Comparison of ENCODE assay signal across 26 cellular contexts in the genomic region with DNA sequence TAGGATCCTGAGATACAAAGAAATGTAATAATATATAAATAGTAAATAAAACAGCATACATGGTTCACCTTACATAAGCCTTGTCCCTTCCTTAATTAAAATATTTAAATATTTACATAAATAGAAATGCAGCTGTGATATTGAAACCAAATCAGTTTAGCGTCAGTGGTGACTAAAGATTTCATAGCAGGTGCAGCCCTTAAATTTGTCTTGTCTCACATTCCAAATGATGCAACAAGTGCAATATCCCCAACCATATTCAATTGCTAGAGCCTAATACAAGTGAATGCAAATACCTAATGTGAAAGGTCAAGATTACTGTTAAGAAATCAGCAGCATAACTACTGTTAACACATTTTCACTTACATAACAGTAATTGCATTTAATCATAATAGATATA.
"Had no signal": no experiment of that assay in that cellular context is flagged by ENCODE, and none has a peak within 500 bp of the region (broad histone marks: within the 10 kb centered on the region; RNA-seq: fewer than 3 reads in every experiment).

No MANE protein-coding gene starts in this region.

- DNase-seq: naive thymus-derived CD4-positive, alpha-beta T cell; natural killer cell; occipital lobe; ovary; posterior cingulate gyrus; psoas muscle; right cardiac atrium; right lobe of liver; sigmoid colon; spleen; stimulated activated CD4-positive, alpha-beta T cell treated with anti-CD3 and anti-CD28 coated beads, Interleukin-12 subunit alpha, Interleukin-12 subunit beta, amount 100 ng/mL, for 4 hours; stimulated activated CD4-positive, alpha-beta T cell treated with anti-CD3 and anti-CD28 coated beads, Interleukin-1b, Interleukin-23, amount 100 ng/mL, for 48 hours; stimulated activated CD4-positive, alpha-beta T cell treated with anti-CD3 and anti-CD28 coated beads, Interleukin-4, amount 100 ng/mL, for 1 hour; stimulated activated naive B cell treated with anti-CD40 and anti-IgM and Interleukin-4, amounts not matched to agents 10 μg/mL and 1 μg/mL and 100 μg/mL, for 72 hours; stimulated activated naive CD4-positive, alpha-beta T cell treated with Interleukin-2 at 50 U/mL for 16 hours; stomach; thyroid gland; upper lobe of right lung; uterus had no signal

- H3K4me1 ChIP-seq: neural progenitor cell, parathyroid adenoma, psoas muscle, right lobe of liver, sigmoid colon, spleen, stomach, thyroid gland, tibial nerve, upper lobe of right lung, uterus had no signal

- H2AFZ ChIP-seq: neural progenitor cell, parathyroid adenoma had no signal

- H3K4me3 ChIP-seq: neural progenitor cell, ovary, psoas muscle, right lobe of liver, sigmoid colon, skin epidermis, smooth muscle cell, spleen, stomach, thoracic aorta, thyroid gland, tibial nerve, upper lobe of right lung, uterus had no signal

- H3K27me3 ChIP-seq: neural progenitor cell, ovary, right lobe of liver, sigmoid colon, spleen, stomach, thyroid gland, tibial nerve, upper lobe of right lung, uterus had no signal

- H3K4me2 ChIP-seq: neural progenitor cell, smooth muscle cell had no signal

- ATAC-seq: naive thymus-derived CD4-positive, alpha-beta T cell; natural killer cell; right cardiac atrium; right lobe of liver; stimulated activated effector memory CD8-positive, alpha-beta T cell treated with anti-CD3 and anti-CD28 coated beads, Interleukin-12 subunit alpha, Interleukin-12 subunit beta, amount 100 ng/mL, for 72 hours; stimulated activated naive B cell treated with anti-CD40 and anti-IgM and Interleukin-4, amounts not matched to agents 10 μg/mL and 1 μg/mL and 100 μg/mL, for 72 hours; upper lobe of right lung had no signal

- H3K27ac ChIP-seq: neural progenitor cell, ovary, parathyroid adenoma, psoas muscle, right lobe of liver, sigmoid colon, skin epidermis, spleen, stomach, thoracic aorta, thyroid gland, tibial nerve, upper lobe of right lung, uterus had no signal

- H3K79me2 ChIP-seq: parathyroid adenoma had no signal

- H3K9me3 ChIP-seq: ovary, psoas muscle, right lobe of liver, sigmoid colon, spleen, stomach, thoracic aorta, thyroid gland, tibial nerve, upper lobe of right lung, uterus had no signal

- H3K9ac ChIP-seq: neural progenitor cell, parathyroid adenoma had no signal

- H3K36me3 ChIP-seq: neural progenitor cell, ovary, right lobe of liver, sigmoid colon, spleen, stomach, thoracic aorta, thyroid gland, tibial nerve, upper lobe of right lung, uterus had no signal
